15 cellular contexts compared by ENCODE assay signal in the genomic region with DNA sequence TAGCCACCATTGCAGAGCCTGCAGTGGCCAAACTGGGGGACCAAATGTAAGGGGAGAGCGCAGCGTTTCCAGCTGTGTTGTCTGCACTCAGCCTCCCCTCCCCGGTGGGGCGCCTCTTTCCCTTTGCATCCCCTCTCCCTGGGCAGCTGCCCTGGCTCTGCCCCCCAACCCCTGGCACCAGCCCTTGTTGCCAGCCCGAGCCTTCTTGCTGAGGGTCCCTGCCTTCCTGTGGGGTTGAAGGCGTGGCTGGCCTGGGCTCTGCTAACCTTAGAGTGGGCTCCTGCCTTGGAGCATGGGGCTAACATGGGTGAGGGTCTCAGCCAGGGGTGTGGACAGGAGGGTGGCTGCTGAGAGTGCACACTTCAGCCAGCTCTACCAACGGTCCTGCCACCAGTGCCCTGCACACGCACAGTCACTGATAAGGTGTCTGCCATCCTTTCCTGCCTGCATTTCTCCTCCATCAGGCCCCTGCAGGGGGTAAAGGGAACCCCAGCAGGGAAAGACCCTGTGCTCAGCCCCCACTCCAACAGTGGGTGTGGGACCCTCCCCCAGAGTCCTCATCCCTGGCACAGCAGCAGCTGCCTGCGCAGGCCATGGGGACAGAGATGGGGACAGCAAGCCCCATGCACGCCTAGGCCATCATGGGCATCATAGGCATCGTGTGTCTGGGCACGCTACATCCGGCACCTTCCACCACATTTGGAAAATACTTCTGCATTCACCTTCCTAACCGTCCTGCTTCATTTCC. TPM values are rescaled to one million over a fixed set of nuclear protein-coding genes. Genes with fewer than 3 reads are reported as not detected.
A peak's percentile ranks its signal among the peaks of the same experiment; 100 is the strongest.
DNase-seq lines count a peak whose midpoint lies in the region; FAIRE-seq and TF ChIP-seq lines count a peak whose summit lies in the region.
"Had no signal": no experiment of that assay in that cellular context is flagged by ENCODE, and none has a peak within 500 bp of the region (broad histone marks: within the 10 kb centered on the region; RNA-seq: fewer than 3 reads in every experiment).

No MANE protein-coding gene starts in this region.

- peaks cover 87% of the 10 kb centered on the region for H3K36me3 ChIP-seq in CD4-positive, alpha-beta memory T cell (ENCODE audit: insufficient read depth, low read length)
- peaks cover 58 to 92% of the 10 kb centered on the region in 2 donors for H3K36me3 ChIP-seq in neuronal stem cell (replicated peaks in 1 of 2; ENCODE audit: control insufficient read depth in 2 of 2, insufficient read depth in 2 of 2, low read length in 2 of 2)
- no peaks in the 10 kb centered on the region for H3K36me3 ChIP-seq in PC-9 (ENCODE audit: low read depth)

- no peaks in the 10 kb centered on the region for H3K27me3 Mint-ChIP-seq in CD4-positive, alpha-beta memory T cell
- H3K27me3 Mint-ChIP-seq in H9 (ENCODE audit: low read depth): no peaks in the 10 kb centered on the region; the same call in 1 of the 2 replicates
- H3K27me3 Mint-ChIP-seq: B cell had no signal

- H3K23me2 ChIP-seq in H9 (ENCODE audit: insufficient read length, low read depth, low read length, poor library complexity, severe bottlenecking): no peaks in the 10 kb centered on the region

- H3K23ac ChIP-seq in H9 (ENCODE audit: insufficient read length, low read depth, low read length) (no peak overlapping the region), neuronal stem cell (ENCODE audit: low read depth, low read length, poor library complexity) (no peak overlapping the region)

- no peak overlapping the region for H2BK5ac ChIP-seq in H9 (ENCODE audit: insufficient read length, low read length)
- no peak overlapping the region for H2BK5ac ChIP-seq in neuronal stem cell (ENCODE audit: low read length)

- H2BK15ac ChIP-seq in H9 (ENCODE audit: low read depth, low read length) (no peak overlapping the region), neuronal stem cell (ENCODE audit: low read length) (no peak overlapping the region)

- H4K91ac ChIP-seq in H9 (ENCODE audit: insufficient read length, low read depth, low read length) (no peak overlapping the region), neuronal stem cell (ENCODE audit: low read depth, low read length, poor library complexity) (no peak overlapping the region)

- H3K36me3 Mint-ChIP-seq in CD4-positive, alpha-beta memory T cell: peaks cover 41 to 63% of the 10 kb centered on the region in 2 donors
- H3K36me3 Mint-ChIP-seq in H9 (ENCODE audit: insufficient read depth in 1 of 3, low read depth in 3 of 3): peaks cover 15 to 57% (median 50%) of the 10 kb centered on the region in 3 experiments; a peak in 6 of 7 replicates

- H2BK20ac ChIP-seq in H9 (ENCODE audit: low read depth, low read length, poor library complexity, severe bottlenecking): no peak overlapping the region

- H3F3A ChIP-seq in PC-9 (ENCODE audit: insufficient read depth, low read depth): peaks cover 19% of the 10 kb centered on the region; the same call in 1 of the 2 replicates

- H2AFZ ChIP-seq in H9 (ENCODE audit: low read length): no peak overlapping the region
- no peak overlapping the region for H2AFZ ChIP-seq in neuronal stem cell (ENCODE audit: low read length)
- H2AFZ ChIP-seq in PC-9: no peak overlapping the region

- H4K8ac ChIP-seq in H9 (replicated peaks; ENCODE audit: insufficient read length, low read depth, low read length): no peak overlapping the region
- H4K8ac ChIP-seq in neuronal stem cell (ENCODE audit: low read depth, low read length): peak overlapping the region; percentile 52

- DNase-seq in CD4-positive, alpha-beta memory T cell: no peak
- DNase-seq in H9 (no peak), dorsolateral prefrontal cortex (no peak), neuronal stem cell (ENCODE audit: low spot score) (no peak), HuH-7.5 (ENCODE audit: low spot score) (no peak), GM12891 (ENCODE audit: insufficient read length, low spot score) (no peak), PC-9 (no peak)
- DNase-seq: DMS153, EL, Kasumi-1, NCI-H187 treated with DMSO at 0.1 percent for 48 hours, NCI-H2171, NCI-H774 had no signal

- H2BK120ac ChIP-seq in H9 (ENCODE audit: low read depth, low read length, poor library complexity, severe bottlenecking) (no peak overlapping the region), neuronal stem cell (ENCODE audit: low read depth, low read length) (no peak overlapping the region)

- BruUV-seq in PC-9 (replicated peaks; lab: Mats Ljungman, UMichigan): no TSS peak

- H4K5ac ChIP-seq in H9 (ENCODE audit: insufficient read length, low read depth, low read length): no peak overlapping the region

- TF ChIP-seq CTCF in H9 (conservative IDR thresholded peaks at IDR 0.05) (no peak), dorsolateral prefrontal cortex (IDR thresholded peaks at IDR 0.05 in 54 of 56, conservative IDR thresholded peaks at IDR 0.05 in 2 of 56; ENCODE audit: low read depth in 1 of 56, partially characterized antibody in 56 of 56) (no peak), PC-9 (conservative IDR thresholded peaks at IDR 0.05) (no peak)

- H3K4ac ChIP-seq in H9 (ENCODE audit: low read depth, low read length) (no peak overlapping the region), neuronal stem cell (ENCODE audit: low read length) (no peak overlapping the region)

- H3K4me1 ChIP-seq in CD4-positive, alpha-beta memory T cell (ENCODE audit: insufficient read depth, low read length): no peaks in the 10 kb centered on the region
- H3K4me1 ChIP-seq in H9 (ENCODE audit: insufficient read depth, low read length) (no peaks in the 10 kb centered on the region), neuronal stem cell (ENCODE audit: control insufficient read depth in 2 of 2, insufficient read depth in 1 of 2, low read depth in 1 of 2, low read length in 2 of 2) (no peaks in the 10 kb centered on the region), PC-9 (replicated peaks; ENCODE audit: insufficient read depth) (no peaks in the 10 kb centered on the region)

- no peak overlapping the region for H3K9ac ChIP-seq in H9 (ENCODE audit: extremely low read depth, insufficient read length, low read length)
- no peak overlapping the region for H3K9ac ChIP-seq in neuronal stem cell (ENCODE audit: low read depth, low read length, poor library complexity)

- intact Hi-C loops in CD4-positive, alpha-beta memory T cell (cut with micrococcal nuclease): no loop called here
- intact Hi-C loops in dorsolateral prefrontal cortex (cut with DNase I) (no loop called here), PC-9 (cut with micrococcal nuclease; ENCODE audit: unreplicated experiment) (no loop called here)

- no peaks in the 10 kb centered on the region for H4K20me1 ChIP-seq in H9 (ENCODE audit: control insufficient read depth, insufficient read depth, insufficient read length)
- H4K20me1 ChIP-seq in PC-9 (ENCODE audit: insufficient read depth): no peaks in the 10 kb centered on the region

- H3K79me1 ChIP-seq in H9 (ENCODE audit: insufficient read depth, low read depth, low read length, poor library complexity, severe bottlenecking) (no peaks in the 10 kb centered on the region), neuronal stem cell (ENCODE audit: low read depth, low read length) (peaks cover 9% of the 10 kb centered on the region)

- H3K27ac ChIP-seq in CD4-positive, alpha-beta memory T cell (ENCODE audit: low read depth, low read length): no peak overlapping the region
- H3K27ac ChIP-seq in H9 (ENCODE audit: insufficient read length, low read depth, low read length): no peak overlapping the region
- H3K27ac ChIP-seq in dorsolateral prefrontal cortex: peak overlapping the region in 55 of 59 donors; percentile 1 to 81 (median 57)
- H3K27ac ChIP-seq in neuronal stem cell (replicated peaks; ENCODE audit: low read length): no peak overlapping the region
- H3K27ac ChIP-seq in PC-9: no peak overlapping the region

- H3K9me3 ChIP-seq in CD4-positive, alpha-beta memory T cell (ENCODE audit: control insufficient read depth in 1 of 2, low read length in 2 of 2): no peaks in the 10 kb centered on the region
- no peaks in the 10 kb centered on the region for H3K9me3 ChIP-seq in H9 (ENCODE audit: control insufficient read depth, low read depth, low read length)
- H3K9me3 ChIP-seq in neuronal stem cell (replicated peaks in 1 of 2; ENCODE audit: control insufficient read depth in 2 of 2, insufficient read depth in 1 of 2, low read depth in 1 of 2, low read length in 2 of 2): peaks cover 0 to 2% of the 10 kb centered on the region in 2 donors
- no peaks in the 10 kb centered on the region for H3K9me3 ChIP-seq in PC-9 (ENCODE audit: insufficient read depth, low read depth)

- no peaks in the 10 kb centered on the region for H3K9me2 ChIP-seq in PC-9 (ENCODE audit: insufficient read depth)

- H3K9me3 Mint-ChIP-seq in CD4-positive, alpha-beta memory T cell: no peaks in the 10 kb centered on the region
- H3K9me3 Mint-ChIP-seq in H9: no peaks in the 10 kb centered on the region

- TF ChIP-seq POLR2A in GM12891 (IDR thresholded peaks at IDR 0.05; ENCODE audit: low read depth, low read length): no peak

- H3K27me3 ChIP-seq in CD4-positive, alpha-beta memory T cell (ENCODE audit: insufficient read depth, low read length): no peaks in the 10 kb centered on the region
- H3K27me3 ChIP-seq in H9 (ENCODE audit: insufficient read depth, low read length) (no peaks in the 10 kb centered on the region), dorsolateral prefrontal cortex (no peaks in the 10 kb centered on the region), neuronal stem cell (ENCODE audit: control insufficient read depth in 3 of 3, insufficient read depth in 3 of 3, low read depth in 1 of 3, low read length in 3 of 3) (no peaks in the 10 kb centered on the region), PC-9 (ENCODE audit: insufficient read depth, low read depth) (no peaks in the 10 kb centered on the region)

- POLR2A ChIA-PET in CD4-positive, alpha-beta memory T cell (lab: Charles Lee; ENCODE audit: partially characterized antibody): no interaction called here
- POLR2A ChIA-PET in PC-9 (lab: Charles Lee; ENCODE audit: unreplicated experiment): no interaction called here

- H3K18ac ChIP-seq in H9 (ENCODE audit: insufficient read length, low read depth, low read length) (no peak overlapping the region), neuronal stem cell (ENCODE audit: low read length) (no peak overlapping the region)

- no peak overlapping the region for H3T11ph ChIP-seq in H9 (ENCODE audit: low read length)

- H3K4me3 Mint-ChIP-seq in CD4-positive, alpha-beta memory T cell: no peak overlapping the region
- no peak overlapping the region for H3K4me3 Mint-ChIP-seq in H9
- H3K4me3 Mint-ChIP-seq: B cell had no signal

- H3K56ac ChIP-seq in H9 (ENCODE audit: insufficient read length, low read depth, low read length): no peak overlapping the region

- H3K4me2 ChIP-seq in H9 (ENCODE audit: insufficient read depth, insufficient read length, low read length): no peak overlapping the region
- no peak overlapping the region for H3K4me2 ChIP-seq in neuronal stem cell (ENCODE audit: insufficient read depth, low read length, poor library complexity, severe bottlenecking)
- no peak overlapping the region for H3K4me2 ChIP-seq in PC-9

- peak overlapping the region in 4 of 7 donors; percentile 17 to 60 (median 49) for H3K27ac Mint-ChIP-seq in CD4-positive, alpha-beta memory T cell
- H3K27ac Mint-ChIP-seq in H9: peak overlapping the region in 2 of 3 experiments; percentile 16 to 63; a peak in 2 of 7 replicates
- H3K27ac Mint-ChIP-seq: B cell had no signal

- WGBS in H9 (ENCODE audit: extremely low coverage, insufficient read length, low lambda C conversion rate): no CpG with 5 or more reads among the region's 14 CpGs
- no CpG with 5 or more reads among the region's 14 CpGs for WGBS in neuronal stem cell (ENCODE audit: extremely low coverage in 2 of 2, insufficient read length in 2 of 2, insufficient replicate concordance in 1 of 2), 2 donors

- FAIRE-seq in GM12891 (lab: Jason Lieb, UNC): no peak
- FAIRE-seq: RCC 7860 had no signal

- no peak overlapping the region for H2BK12ac ChIP-seq in H9 (ENCODE audit: insufficient read length, low read depth, low read length)
- H2BK12ac ChIP-seq in neuronal stem cell (ENCODE audit: low read length): no peak overlapping the region

- H2AK5ac ChIP-seq in H9 (ENCODE audit: insufficient read length, low read length): no peak overlapping the region
- no peak overlapping the region for H2AK5ac ChIP-seq in neuronal stem cell (ENCODE audit: low read depth, low read length)

- no peak overlapping the region for H3K4me3 ChIP-seq in CD4-positive, alpha-beta memory T cell (ENCODE audit: low read length in 2 of 2)
- H3K4me3 ChIP-seq in dorsolateral prefrontal cortex (no peak overlapping the region), neuronal stem cell (ENCODE audit: low read length in 2 of 2) (no peak overlapping the region), PC-9 (no peak overlapping the region)

- CTCF ChIA-PET in CD4-positive, alpha-beta memory T cell (lab: Charles Lee; ENCODE audit: partially characterized antibody): interaction anchor here (0.9 kb wide), 1 partner anchor 131 kb away, joined by 3 read pairs; no protein-coding TSS in a partner anchor
- CTCF ChIA-PET in PC-9 (lab: Charles Lee): no interaction called here

- H3K4me1 Mint-ChIP-seq in CD4-positive, alpha-beta memory T cell: peaks cover 0 to 4% (median under 1%) of the 10 kb centered on the region in 4 donors
- peaks cover 0 to 4% of the 10 kb centered on the region in 2 experiments; a peak in 2 of 4 replicates for H3K4me1 Mint-ChIP-seq in H9
- H3K4me1 Mint-ChIP-seq: B cell had no signal

- H3K14ac ChIP-seq in H9 (ENCODE audit: insufficient read depth, low read length): no peak overlapping the region; the same call in 1 of the 2 replicates
- peak overlapping the region; percentile 5 for H3K14ac ChIP-seq in neuronal stem cell (ENCODE audit: low read length)

- H3K79me2 ChIP-seq in H9 (ENCODE audit: insufficient read depth, low read length): no peaks in the 10 kb centered on the region
- no peaks in the 10 kb centered on the region for H3K79me2 ChIP-seq in PC-9 (ENCODE audit: low read depth)

RNA-seq across cellular contexts. Expression of a gene that starts 43.5 kb away (rescaled TPM):
- 100 to 1,000 TPM; 161 to 164 TPM for total RNA-seq in CD4-positive, alpha-beta memory T cell
- polyA plus RNA-seq in CD4-positive, alpha-beta memory T cell: 100 to 1,000 TPM in 1 of 2 donors, 10 to 100 TPM in 1; 91.2 to 111 TPM
- total RNA-seq in H9 (2021): 46.3 and 47.1 TPM in 2 replicates
- total RNA-seq in dorsolateral prefrontal cortex: 10 to 100 TPM; 24.8 to 72.6 (median 52.4) TPM
- polyA plus RNA-seq in neuronal stem cell (2013, experiment 1 of 2): 50.9 TPM
- polyA plus RNA-seq in neuronal stem cell (2013, experiment 2 of 2): 51.4 TPM
- polyA plus RNA-seq in GM12891 (2012; ENCODE audit: low read depth, missing spikeins): 19.5 TPM
- 24.9 and 25.9 TPM in 2 replicates for total RNA-seq in PC-9 (2021)

Comparison
In these comparisons a context has a peak if more than half of its experiments do, and no peak if none do; other contexts are left out.
1. H3K27ac ChIP-seq: peak in dorsolateral prefrontal cortex (55 of 59); none in CD4-positive, alpha-beta memory T cell (single experiment), H9 (single experiment), neuronal stem cell (single experiment) and PC-9 (single experiment).